Comparison of ENCODE assay signal across 20 cellular contexts in the genomic region with DNA sequence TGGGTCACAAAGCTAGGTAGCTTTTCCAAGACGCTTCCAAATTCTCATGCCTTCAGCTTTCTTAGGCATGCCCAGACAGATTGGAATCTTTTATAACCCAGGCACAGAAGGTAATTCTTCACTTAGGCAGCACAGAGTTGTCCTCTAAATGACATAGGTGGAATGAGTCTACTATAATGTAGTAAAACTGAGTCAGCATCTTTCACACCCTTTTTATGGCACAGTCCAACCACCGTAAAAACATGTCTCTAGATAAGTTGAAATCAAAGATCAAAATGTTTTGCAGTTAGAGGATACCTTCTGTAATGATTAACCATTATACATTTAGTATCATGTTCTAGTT.
"Had no signal": no experiment of that assay in that cellular context is flagged by ENCODE, and none has a peak within 500 bp of the region (broad histone marks: within the 10 kb centered on the region; RNA-seq: fewer than 3 reads in every experiment).

No MANE protein-coding gene starts in this region.

- H3K4me3 Mint-ChIP-seq: immature natural killer cell; natural killer cell treated with Interleukin-12 subunit alpha and Interleukin-12 subunit beta and Interleukin-15 and Interleukin-18, amount 100 ng/mL, for 72 hours had no signal

- H3K4me3 ChIP-seq: cardiac muscle cell, dorsolateral prefrontal cortex, gastrocnemius medialis, heart left ventricle, thyroid gland had no signal

- H3K36me3 Mint-ChIP-seq: immature natural killer cell; natural killer cell treated with Interleukin-12 subunit alpha and Interleukin-12 subunit beta and Interleukin-15 and Interleukin-18, amount 100 ng/mL, for 72 hours had no signal

- H3K4me1 ChIP-seq: gastrocnemius medialis, heart left ventricle, thyroid gland had no signal

- ATAC-seq: gastrocnemius medialis; heart left ventricle; natural killer cell treated with Interleukin-12 subunit alpha and Interleukin-12 subunit beta and Interleukin-15 and Interleukin-18, amount 100 ng/mL, for 72 hours had no signal

- H3K36me3 ChIP-seq: cardiac muscle cell, gastrocnemius medialis, heart left ventricle, thyroid gland had no signal

- H3K27me3 ChIP-seq: cardiac muscle cell, gastrocnemius medialis, heart left ventricle, thyroid gland had no signal

- H3K27ac Mint-ChIP-seq: immature natural killer cell; natural killer cell treated with Interleukin-12 subunit alpha and Interleukin-12 subunit beta and Interleukin-15 and Interleukin-18, amount 100 ng/mL, for 72 hours had no signal

- H3K27ac ChIP-seq: cardiac muscle cell, dorsolateral prefrontal cortex, gastrocnemius medialis, heart left ventricle, thyroid gland had no signal

- H3K9me3 ChIP-seq: thyroid gland had no signal

- DNase-seq: activated CD4-positive, alpha-beta T cell treated with anti-CD3 and anti-CD28 coated beads for 48 hours; activated CD4-positive, CD25-positive, alpha-beta regulatory T cell; activated CD8-positive, alpha-beta memory T cell treated with anti-CD3 and anti-CD28 coated beads, Interleukin-2, amount 50 U/mL, for 4 hours; activated effector memory CD4-positive, alpha-beta T cell treated with anti-CD3 and anti-CD28 coated beads, Interleukin-2, amount 50 U/mL, for 16 hours; activated naive CD4-positive, alpha-beta T cell treated with anti-CD3 and anti-CD28 coated beads, Interleukin-2, amount 50 U/mL, for 16 hours; activated T-cell treated with anti-CD3 and anti-CD28 coated beads, Interleukin-2, amount 50 U/mL, for 48 hours; dorsolateral prefrontal cortex; gastrocnemius medialis; heart left ventricle; immature natural killer cell; mesendoderm; posterior cingulate gyrus; retina; stimulated activated CD4-positive, alpha-beta T cell treated with anti-CD3 and anti-CD28 coated beads, Interleukin-2, amount 100 ng/mL, for 24 hours; stimulated activated naive CD4-positive, alpha-beta T cell treated with Interleukin-2 at 50 U/mL for 16 hours; T-helper 1 cell; T-helper 9 cell; thyroid gland had no signal

- H3K4me1 Mint-ChIP-seq: immature natural killer cell had no signal

- H3K27me3 Mint-ChIP-seq: natural killer cell treated with Interleukin-12 subunit alpha and Interleukin-12 subunit beta and Interleukin-15 and Interleukin-18, amount 100 ng/mL, for 72 hours had no signal
